Comparison of ENCODE assay signal across 11 cellular contexts in the genomic region with DNA sequence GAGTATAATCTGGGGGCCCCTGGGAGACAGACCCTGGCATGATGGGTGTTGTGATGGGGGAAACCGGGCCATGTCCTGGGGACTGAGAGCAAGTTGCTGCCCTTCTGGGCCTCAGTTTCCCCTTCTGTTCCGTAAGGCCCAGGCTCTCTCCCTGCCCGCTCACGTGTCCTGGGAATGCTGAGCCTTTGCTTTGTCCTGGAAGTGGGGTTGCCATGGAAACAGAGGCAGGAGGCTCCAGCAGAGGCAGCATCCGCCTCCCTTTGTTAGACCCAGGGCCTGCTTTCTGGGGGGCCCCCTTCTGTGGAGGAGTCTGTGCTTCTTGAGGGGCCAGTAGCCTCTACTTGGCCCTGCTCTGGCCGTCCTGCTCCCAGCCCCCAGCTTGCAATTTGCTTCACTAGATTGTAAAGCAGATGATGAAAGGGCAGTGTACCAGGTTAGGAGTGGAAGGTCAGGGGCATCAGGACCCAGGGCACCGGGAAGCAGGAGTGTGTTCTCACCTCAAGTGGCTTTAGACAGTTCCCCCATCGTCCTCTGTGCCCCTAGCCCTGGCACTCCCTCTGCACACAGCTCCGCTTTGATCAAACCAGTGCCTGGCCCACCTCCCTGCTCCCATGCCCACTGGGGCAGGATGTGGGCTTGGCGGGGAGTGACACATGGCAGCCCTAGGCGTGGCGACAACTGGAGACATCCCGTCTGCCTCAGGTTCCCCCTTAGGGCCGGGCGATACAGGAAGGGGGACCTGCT.
DNase-seq lines count a peak whose midpoint lies in the region; ATAC-seq, FAIRE-seq and TF ChIP-seq lines count a peak whose summit lies in the region.
"Had no signal": no experiment of that assay in that cellular context is flagged by ENCODE, and none has a peak within 500 bp of the region (broad histone marks: within the 10 kb centered on the region; RNA-seq: fewer than 3 reads in every experiment).

No MANE protein-coding gene starts in this region.

- WGBS in mammary epithelial cell (ENCODE audit: low coverage, missing lambda C conversion rate) = 64% methylated on average over 14 of the region's 15 CpGs

- peak; percentile 42 to 49 for ATAC-seq in activated T-cell treated with anti-CD3 and anti-CD28 coated beads, Interleukin-2, amount 50 U/mL, for 72 hours (replicated peaks in 1 of 2)
- no peak for ATAC-seq in HG03196 (IDR thresholded peaks at IDR 0.05; ENCODE audit: unreplicated experiment)

- H3K27ac Mint-ChIP-seq in MCF 10A (ENCODE audit: low read depth, unreplicated experiment) = no peak overlapping the region
- no peak overlapping the region for H3K27ac Mint-ChIP-seq in activated T-cell treated with anti-CD3 and anti-CD28 coated beads, Interleukin-2, amount 50 U/mL, for 72 hours
- H3K27ac Mint-ChIP-seq: progenitor cell of endocrine pancreas had no signal

- CTCF ChIA-PET in mammary epithelial cell (lab: Charles Lee; ENCODE audit: low non-redundant PET) = interaction anchor here (0.6 to 0.7 kb wide), 3 partner anchors 202 to 230 kb away, joined by 5 to 7 read pairs (median 5); no protein-coding TSS in a partner anchor
- CTCF ChIA-PET in MCF 10A (lab: Yijun Ruan, JAX) = interaction anchor here (0.6 to 19.0 kb wide), 6 partner anchors 17 to 806 kb away, joined by 3 to 597 read pairs (median 3); a partner anchor contains a TSS

- H4K20me1 ChIP-seq in mammary epithelial cell (ENCODE audit: insufficient read depth, low read length) = no peaks in the 10 kb centered on the region

- H3K27me3 Mint-ChIP-seq in MCF 10A (ENCODE audit: insufficient read depth, unreplicated experiment) = no peaks in the 10 kb centered on the region
- peaks cover 9% of the 10 kb centered on the region for H3K27me3 Mint-ChIP-seq in activated T-cell treated with anti-CD3 and anti-CD28 coated beads, Interleukin-2, amount 50 U/mL, for 72 hours (ENCODE audit: low read depth)

- H3K36me3 ChIP-seq in mammary epithelial cell (ENCODE audit: insufficient read depth, low read length) = no peaks in the 10 kb centered on the region
- H3K36me3 ChIP-seq in iPS-15b (ENCODE audit: control insufficient read depth, insufficient read depth, low read length) = no peaks in the 10 kb centered on the region
- no peaks in the 10 kb centered on the region for H3K36me3 ChIP-seq in subcutaneous abdominal adipose tissue (ENCODE audit: control insufficient read depth in 5 of 5, insufficient read depth in 5 of 5, low read length in 5 of 5)

- H3K4me1 Mint-ChIP-seq in MCF 10A (ENCODE audit: insufficient read depth, unreplicated experiment) = peaks cover 16% of the 10 kb centered on the region
- peaks cover 21% of the 10 kb centered on the region for H3K4me1 Mint-ChIP-seq in activated T-cell treated with anti-CD3 and anti-CD28 coated beads, Interleukin-2, amount 50 U/mL, for 72 hours (ENCODE audit: low read depth)

- no peak overlapping the region for H3K9ac ChIP-seq in mammary epithelial cell (ENCODE audit: insufficient read depth, low read length)
- H3K9ac ChIP-seq in iPS-15b (ENCODE audit: low read depth, low read length) = peak overlapping the region; percentile 37
- H3K9ac ChIP-seq in subcutaneous abdominal adipose tissue (ENCODE audit: low read length in 5 of 5) = peak overlapping the region in 3 of 5 donors; percentile 53

- FAIRE-seq in GM19239 (lab: Jason Lieb, UNC) = no peak
- FAIRE-seq: colon had no signal

- no peak for DNase-seq in mammary epithelial cell
- DNase-seq in MCF 10A (ENCODE audit: unreplicated experiment) = no peak
- DNase-seq in activated T-cell treated with anti-CD3 and anti-CD28 coated beads, Interleukin-2, amount 50 U/mL, for 72 hours = peak; percentile 36 to 45
- no peak for DNase-seq in GM19239 (ENCODE audit: insufficient read length, low spot score)
- DNase-seq in NCI-H524 (lab: John Stamatoyannopoulos, UW) = no peak
- DNase-seq: NCI-H1048 had no signal

- H3K9me3 Mint-ChIP-seq in MCF 10A (ENCODE audit: unreplicated experiment) = no peaks in the 10 kb centered on the region
- H3K9me3 Mint-ChIP-seq in activated T-cell treated with anti-CD3 and anti-CD28 coated beads, Interleukin-2, amount 50 U/mL, for 72 hours = no peaks in the 10 kb centered on the region

- H3K9me3 ChIP-seq in mammary epithelial cell (replicated peaks; ENCODE audit: insufficient read depth, low read length) (no peaks in the 10 kb centered on the region), iPS-15b (ENCODE audit: control insufficient read depth, insufficient read depth, low read length) (no peaks in the 10 kb centered on the region), subcutaneous abdominal adipose tissue (ENCODE audit: control insufficient read depth in 5 of 5, low read length in 5 of 5) (no peaks in the 10 kb centered on the region)

- H3K4me3 ChIP-seq in mammary epithelial cell (replicated peaks in 1 of 3; ENCODE audit: insufficient read depth in 1 of 3, low read depth in 2 of 3, low read length in 3 of 3) = no peak overlapping the region
- H3K4me3 ChIP-seq in iPS-15b (ENCODE audit: low read depth, low read length) = peak overlapping the region; percentile 22
- peak overlapping the region in 4 of 5 donors; percentile 19 to 58 (median 36) for H3K4me3 ChIP-seq in subcutaneous abdominal adipose tissue (ENCODE audit: low read depth in 1 of 5, low read length in 5 of 5)

- H3K4me1 ChIP-seq in mammary epithelial cell (ENCODE audit: insufficient read depth, low read length) (peaks cover 14% of the 10 kb centered on the region), iPS-15b (ENCODE audit: control insufficient read depth, insufficient read depth, low read length) (no peaks in the 10 kb centered on the region), subcutaneous abdominal adipose tissue (ENCODE audit: control insufficient read depth in 5 of 5, insufficient read depth in 5 of 5, low read length in 5 of 5) (peaks cover 0 to 28% (median 18%) of the 10 kb centered on the region in 5 donors)

- in situ Hi-C loops in mammary epithelial cell (cut with MboI; ENCODE audit: low sequenced_read_pairs in 2 of 2) = loop anchor here (5.0 kb wide), 2 partner anchors 228 to 233 kb away; a partner anchor contains a TSS

- no peaks in the 10 kb centered on the region for H3K79me2 ChIP-seq in mammary epithelial cell (ENCODE audit: insufficient read depth, low read length)

- dilution Hi-C loops in mammary epithelial cell (cut with HindIII; ENCODE audit: low sequenced_read_pairs) = loop anchor here (5.0 kb wide), 2 partner anchors 72 to 233 kb away; no protein-coding TSS in a partner anchor

- H3K27ac ChIP-seq in mammary epithelial cell (ENCODE audit: insufficient read depth, low read depth, low read length) = no peak overlapping the region
- H3K27ac ChIP-seq in subcutaneous abdominal adipose tissue (ENCODE audit: low read depth, low read length) = no peak overlapping the region

- no TSS peak for BruUV-seq in mammary epithelial cell (replicated peaks; lab: Mats Ljungman, UMichigan)
- BruUV-seq in MCF 10A (replicated peaks; lab: Mats Ljungman, UMichigan) = no TSS peak

- H2AFZ ChIP-seq in mammary epithelial cell (ENCODE audit: low read depth, low read length) = peak overlapping the region; percentile 80

- POLR2A ChIA-PET in MCF 10A (lab: Yijun Ruan, JAX) = no interaction called here

- peak overlapping the region; percentile 45 for H3K4me2 ChIP-seq in mammary epithelial cell (ENCODE audit: insufficient read depth, low read depth, low read length)

- H3K4me3 Mint-ChIP-seq in MCF 10A (ENCODE audit: unreplicated experiment) = no peak overlapping the region
- H3K4me3 Mint-ChIP-seq in activated T-cell treated with anti-CD3 and anti-CD28 coated beads, Interleukin-2, amount 50 U/mL, for 72 hours = no peak overlapping the region

- TF ChIP-seq CTCF in mammary epithelial cell (conservative IDR thresholded peaks at IDR 0.05 in 1 of 2, IDR thresholded peaks at IDR 0.05 in 1 of 2; ENCODE audit: extremely low read depth in 1 of 2, insufficient read depth in 1 of 2, low read depth in 1 of 2, low read length in 2 of 2) (no peak), MCF 10A (IDR thresholded peaks at IDR 0.05; ENCODE audit: unreplicated experiment) (no peak)

- intact Hi-C loops in mammary epithelial cell (cut with micrococcal nuclease) = loop anchor here (5.0 to 10.0 kb wide), 4 partner anchors 168 to 1268 kb away; a partner anchor contains a TSS
- intact Hi-C loops in MCF 10A (cut with micrococcal nuclease) = loop anchor here (10.0 kb wide), 1 partner anchor 790 kb away; no protein-coding TSS in a partner anchor

- H3K36me3 Mint-ChIP-seq in MCF 10A (ENCODE audit: insufficient read depth, unreplicated experiment) = no peaks in the 10 kb centered on the region
- no peaks in the 10 kb centered on the region for H3K36me3 Mint-ChIP-seq in activated T-cell treated with anti-CD3 and anti-CD28 coated beads, Interleukin-2, amount 50 U/mL, for 72 hours (ENCODE audit: insufficient read depth in 2 of 2)

- H3K27me3 ChIP-seq in mammary epithelial cell (ENCODE audit: insufficient read depth, low read length) (no peaks in the 10 kb centered on the region), iPS-15b (ENCODE audit: control insufficient read depth, insufficient read depth, low read length) (peaks cover 34% of the 10 kb centered on the region), subcutaneous abdominal adipose tissue (ENCODE audit: control insufficient read depth in 5 of 5, insufficient read depth in 4 of 5, low read length in 5 of 5) (peaks cover 0 to 16% (median 11%) of the 10 kb centered on the region in 5 donors)

Comparison
In these comparisons a context has a peak if more than half of its experiments do, and no peak if none do; other contexts are left out.
1. DNase-seq: peak in activated T-cell treated with anti-CD3 and anti-CD28 coated beads, Interleukin-2, amount 50 U/mL, for 72 hours (2 of 2); none in mammary epithelial cell (single experiment), MCF 10A (single experiment), GM19239 (single experiment) and NCI-H524 (0 of 2).
2. H3K4me3 ChIP-seq: peak in iPS-15b (single experiment) and subcutaneous abdominal adipose tissue (4 of 5); none in mammary epithelial cell (0 of 3).